Comparison of ENCODE assay signal across 1 cellular context in genomic region chr16:67022531-67023214, GRCh38.
TF ChIP-seq lines count a peak whose summit lies in the region.

No MANE protein-coding gene starts in this region.

TF ChIP-seq in endothelial cell of umbilical vein, 7 proteins besides CTCF, POLR2A, EP300 and RAD21 (continued from another document):
- no peak for TF ChIP-seq MAX (IDR thresholded peaks at IDR 0.05; ENCODE audit: insufficient read depth, insufficient read length)
- no peak for TF ChIP-seq MYC (IDR thresholded peaks at IDR 0.05; ENCODE audit: low read depth, low read length)
- no peak for TF ChIP-seq EZH2 (IDR thresholded peaks at IDR 0.05; ENCODE audit: borderline replicate concordance, low read depth, low read length, severe bottlenecking)
- TF ChIP-seq GATA2 (IDR thresholded peaks at IDR 0.05; ENCODE audit: insufficient read depth, insufficient read length, low read depth, low read length): peak; percentile 98
- TF ChIP-seq FOS (IDR thresholded peaks at IDR 0.05; ENCODE audit: borderline replicate concordance, insufficient read depth, low read length): peak; percentile 15
- no peak for TF ChIP-seq JUN (IDR thresholded peaks at IDR 0.05; ENCODE audit: borderline replicate concordance, insufficient read depth, insufficient read length, low read depth)
TF ChIP-seq in endothelial cell of umbilical vein: peak in this region for 2.
